Comparison of ENCODE assay signal across 8 cellular contexts in genomic region chr14:67358914-67359313, GRCh38. TPM values are rescaled to one million over a fixed set of nuclear protein-coding genes. Genes with fewer than 3 reads are reported as not detected.
DNase-seq lines count a peak whose midpoint lies in the region; ATAC-seq and TF ChIP-seq lines count a peak whose summit lies in the region.

No MANE protein-coding gene starts in this region.

- ATAC-seq in GM19351 (IDR thresholded peaks at IDR 0.05; ENCODE audit: unreplicated experiment): no peak

- H3K9me3 ChIP-seq in esophagus squamous epithelium: no peaks in the 10 kb centered on the region
- H3K9me3 ChIP-seq in prostate gland: no peaks in the 10 kb centered on the region

- H3K27ac ChIP-seq in RWPE1 (peak overlapping the region; percentile 91), esophagus squamous epithelium (peak overlapping the region; percentile 91 to 98 (median 94)), prostate gland (peak overlapping the region; percentile 92 to 97)

- peak; percentile 3 to 32 for DNase-seq in NCI-H524 (lab: John Stamatoyannopoulos, UW)
- no peak for DNase-seq in NCI-H524 treated with DMSO at 0.1 percent for 48 hours (lab: John Stamatoyannopoulos, UW)
- peak; percentile 4 for DNase-seq in RWPE1 (ENCODE audit: low spot score)
- no peak for DNase-seq in esophagus squamous epithelium (lab: John Stamatoyannopoulos, UW)
- DNase-seq in prostate gland (ENCODE audit: low spot score): no peak
- no peak for DNase-seq in activated CD8-positive, alpha-beta memory T cell treated with anti-CD3 and anti-CD28 coated beads for 24 hours
- no peak for DNase-seq in NCI-H1092 treated with DMSO at 0.1 percent for 48 hours (lab: John Stamatoyannopoulos, UW)

- 3 to 4% methylated on average over 8 to 10 of the region's 10 CpGs for WGBS in esophagus squamous epithelium, 2 donors
- 2% methylated on average over 10 of the region's 10 CpGs for WGBS in prostate gland

- H3K27me3 ChIP-seq in esophagus squamous epithelium (no peaks in the 10 kb centered on the region), prostate gland (replicated peaks; ENCODE audit: insufficient read depth) (no peaks in the 10 kb centered on the region)

- H3K4me1 ChIP-seq in esophagus squamous epithelium: peaks cover 5 to 74% (median 50%) of the 10 kb centered on the region in 3 donors
- peaks cover 4% of the 10 kb centered on the region for H3K4me1 ChIP-seq in prostate gland (replicated peaks)

- H3K36me3 ChIP-seq in esophagus squamous epithelium: peaks cover 0 to 7% (median 0%) of the 10 kb centered on the region in 3 donors
- no peaks in the 10 kb centered on the region for H3K36me3 ChIP-seq in prostate gland

- no peak for TF ChIP-seq POLR2A in esophagus squamous epithelium (IDR thresholded peaks at IDR 0.05)
- no peak for TF ChIP-seq POLR2A in prostate gland (IDR thresholded peaks at IDR 0.05)

- H3K4me3 ChIP-seq in esophagus squamous epithelium: peak overlapping the region; percentile 84 to 92 (median 87)
- peak overlapping the region; percentile 66 to 75 for H3K4me3 ChIP-seq in prostate gland

- CTCF ChIA-PET in RWPE1 (lab: Yijun Ruan, JAX): interaction anchor here (1.3 to 1.6 kb wide), 2 partner anchors 13 to 15 kb away, joined by 5 read pairs; no protein-coding TSS in a partner anchor

- POLR2A ChIA-PET in RWPE1 (lab: Yijun Ruan, JAX; ENCODE audit: low non-redundant PET): no interaction called here

- TF ChIP-seq CTCF in RWPE1 (conservative IDR thresholded peaks at IDR 0.05; ENCODE audit: low read depth) (no peak), esophagus squamous epithelium (IDR thresholded peaks at IDR 0.05) (no peak), prostate gland (IDR thresholded peaks at IDR 0.05) (no peak)

- intact Hi-C loops in esophagus squamous epithelium (cut with DNase I): no loop called here
- intact Hi-C loops in prostate gland (cut with DNase I): no loop called here

RNA-seq across cellular contexts. Expression of gene ATP6V1D, which starts 0.7 kb away (rescaled TPM):
- total RNA-seq in esophagus squamous epithelium (100 to 1,000 TPM; 110 to 142 (median 129) TPM), prostate gland (100 to 1,000 TPM in 1 of 2 donors, 10 to 100 TPM in 1; 94.3 to 101 TPM)

RNA-seq across cellular contexts. Expression of gene EIF2S1, which starts 1.2 kb away (rescaled TPM):
- total RNA-seq in esophagus squamous epithelium: 100 to 1,000 TPM in 3 of 4 donors, 10 to 100 TPM in 1; 55.8 to 153 (median 138) TPM
- total RNA-seq in prostate gland: 10 to 100 TPM; 53.1 to 63.6 TPM

RNA-seq across cellular contexts. Expression of gene PLEK2, which starts 53.1 kb away (rescaled TPM):
- 10 to 100 TPM in 2 of 4 donors, 1 to 10 TPM in 2; 7.6 to 19.9 (median 13.1) TPM for total RNA-seq in esophagus squamous epithelium
- 10 to 100 TPM in 1 of 2 donors, 1 to 10 TPM in 1; 8.1 to 21.1 TPM for total RNA-seq in prostate gland

Comparison
In these comparisons a context has a peak if more than half of its experiments do, and no peak if none do; other contexts are left out.
1. DNase-seq: peak in NCI-H524 (2 of 2) and RWPE1 (single experiment); none in NCI-H524 treated with DMSO at 0.1 percent for 48 hours (single experiment), esophagus squamous epithelium (single experiment), prostate gland (single experiment), activated CD8-positive, alpha-beta memory T cell treated with anti-CD3 and anti-CD28 coated beads for 24 hours (single experiment) and NCI-H1092 treated with DMSO at 0.1 percent for 48 hours (single experiment).
2. Peak in every context shown above with its lines, with median percentiles within 50 percentile points of each other: H3K27ac ChIP-seq.